In genomic region chr9:127921592-127922120, GRCh38 we compare ENCODE assay signal across 8 cellular contexts. TPM values are rescaled to one million over a fixed set of nuclear protein-coding genes. Genes with fewer than 3 reads are reported as not detected.
DNase-seq lines count a peak whose midpoint lies in the region; ATAC-seq and TF ChIP-seq lines count a peak whose summit lies in the region.

No MANE protein-coding gene starts in this region.

- in situ Hi-C loops in astrocyte of the cerebellum (cut with HindIII; ENCODE audit: low sequenced_read_pairs) = no loop called here

- no peaks in the 10 kb centered on the region for H3K9me3 Mint-ChIP-seq in Calu3 (ENCODE audit: low read depth, unreplicated experiment)

- no peak overlapping the region for H3K27ac Mint-ChIP-seq in Calu3 (ENCODE audit: unreplicated experiment)

- ATAC-seq in HG02610 (IDR thresholded peaks at IDR 0.05; ENCODE audit: unreplicated experiment) = no peak
- ATAC-seq in GM21423 (IDR thresholded peaks at IDR 0.05; ENCODE audit: unreplicated experiment) = no peak

- H3K4me1 Mint-ChIP-seq in Calu3 (ENCODE audit: low read depth, unreplicated experiment) = peaks cover 13% of the 10 kb centered on the region

- peak overlapping the region; percentile 66 for H3K4me3 Mint-ChIP-seq in Calu3 (ENCODE audit: low read depth, unreplicated experiment)

- no peak overlapping the region for H3K4me3 ChIP-seq in astrocyte of the cerebellum (ENCODE audit: low read depth, low read length)

- CTCF ChIA-PET in Calu3 (lab: Charles Lee) = interaction anchor here (0.9 to 1.5 kb wide), 4 partner anchors 9 to 360 kb away, joined by 3 to 6 read pairs (median 3); partner anchors contain the start of genes PIP5KL1 and TOR2A

- DNase-seq in Calu3 = peak; percentile 73
- peak; percentile 96 for DNase-seq in HuH-7 (ENCODE audit: low spot score)
- peak; percentile 49 for DNase-seq in T-helper 22 cell (ENCODE audit: low read depth)
- no peak for DNase-seq in astrocyte of the cerebellum (ENCODE audit: low read depth)
- peak; percentile 81 for DNase-seq in iPS-NIHi11 (ENCODE audit: low spot score)
- peak in 3 of 4 experiments; percentile 60 to 74 (median 70) for DNase-seq in stimulated activated CD4-positive, alpha-beta T cell treated with anti-CD3 and anti-CD28 coated beads, Interleukin-1b, Interleukin-23, amount 100 ng/mL, for 24 hours (ENCODE audit: low read depth in 4 of 4, low spot score in 1 of 4)

- peaks cover 19% of the 10 kb centered on the region for H3K36me3 Mint-ChIP-seq in Calu3 (ENCODE audit: insufficient read depth, unreplicated experiment)

- peaks cover 25% of the 10 kb centered on the region for H3K27me3 Mint-ChIP-seq in Calu3 (ENCODE audit: unreplicated experiment)

- BruUV-seq in Calu3 (replicated peaks; lab: Mats Ljungman, UMichigan) = no TSS peak

- intact Hi-C loops in Calu3 (cut with micrococcal nuclease; ENCODE audit: unreplicated experiment) = loop anchor here (2.0 kb wide), 1 partner anchor 331 kb away; no protein-coding TSS in a partner anchor

- peak; percentile 83 for TF ChIP-seq CTCF in Calu3 (IDR thresholded peaks at IDR 0.05; ENCODE audit: unreplicated experiment)
- peak; percentile 72 for TF ChIP-seq CTCF in astrocyte of the cerebellum (IDR thresholded peaks at IDR 0.05; ENCODE audit: low read depth, low read length, missing control alignments)

RNA-seq across cellular contexts. Expression of gene ST6GALNAC4, which starts 4.8 kb away (rescaled TPM):
- total RNA-seq in Calu3 (2022) = 11.8 and 12.8 TPM in 2 replicates

RNA-seq across cellular contexts. Expression of gene PIP5KL1, which starts 8.9 kb away (rescaled TPM):
- total RNA-seq in Calu3 (2022) = 0.17 and 1.1 TPM in 2 replicates

RNA-seq across cellular contexts. Expression of gene DPM2, which starts 16.0 kb away (rescaled TPM):
- total RNA-seq in Calu3 (2022) = 31.5 and 39.9 TPM in 2 replicates

RNA-seq across cellular contexts. Expression of gene ST6GALNAC6, which starts 22.3 kb away (rescaled TPM):
- total RNA-seq in Calu3 (2022) = 9.1 and 12.1 TPM in 2 replicates

RNA-seq across cellular contexts. Expression of gene AK1, which starts 44.2 kb away (rescaled TPM):
- 12.2 and 15.6 TPM in 2 replicates for total RNA-seq in Calu3 (2022)
